ENCODE assay signal across 8 cellular contexts in genomic region chr1:19882111-19883071, GRCh38. TPM values are rescaled to one million over a fixed set of nuclear protein-coding genes. Genes with fewer than 3 reads are reported as not detected.
DNase-seq lines count a peak whose midpoint lies in the region; ATAC-seq and TF ChIP-seq lines count a peak whose summit lies in the region.

Gene OTUD3 (plus strand): TSS chr1:19882395. CDS start chr1:19882514, 119 bp downstream.

- TF ChIP-seq CTCF in GM12874 (IDR thresholded peaks at IDR 0.05; ENCODE audit: insufficient read depth, low read depth, low read length), result peak; percentile 82
- peak; percentile 94 for TF ChIP-seq CTCF in cardiac muscle cell (IDR thresholded peaks at IDR 0.05; ENCODE audit: low read depth, low read length)
- TF ChIP-seq CTCF in type B pancreatic cell (conservative IDR thresholded peaks at IDR 0.05), result peak; percentile 95

- peak within 1 kb of the TSS; percentile 85 for H4K8ac ChIP-seq in trophoblast cell (ENCODE audit: low read depth, low read length)

- H3K9me3 ChIP-seq in cardiac muscle cell (ENCODE audit: low read depth), result no peaks in the 10 kb centered on the region
- H3K9me3 ChIP-seq in trophoblast cell (ENCODE audit: insufficient read depth, low read depth, low read length), result no peaks in the 10 kb centered on the region

- peak within 1 kb of the TSS; percentile 5 for H2BK12ac ChIP-seq in trophoblast cell (ENCODE audit: low read length)

- H2BK120ac ChIP-seq in trophoblast cell (ENCODE audit: insufficient read depth, low read length, poor library complexity), result peak within 1 kb of the TSS; percentile 75

- peak within 1 kb of the TSS; percentile 72 for H3K14ac ChIP-seq in trophoblast cell (ENCODE audit: low read length)

- H2AFZ ChIP-seq in trophoblast cell (ENCODE audit: insufficient read depth, low read length, poor library complexity), result peak within 1 kb of the TSS; percentile 65

- peaks cover 5% of the 10 kb centered on the region for H3K4me1 ChIP-seq in cardiac muscle cell (ENCODE audit: low read depth)
- peaks cover 3 to 14% of the 10 kb centered on the region in 2 experiments for H3K4me1 ChIP-seq in trophoblast cell (ENCODE audit: control insufficient read depth in 1 of 2, insufficient read depth in 2 of 2, low read length in 2 of 2)

- no peaks in the 10 kb centered on the region for H3K36me3 ChIP-seq in cardiac muscle cell
- H3K36me3 ChIP-seq in trophoblast cell (ENCODE audit: control insufficient read depth in 1 of 2, insufficient read depth in 2 of 2, low read length in 2 of 2), result peaks cover 0 to 2% of the 10 kb centered on the region in 2 experiments

- H3K36me3 Mint-ChIP-seq in activated naive CD8-positive, alpha-beta T cell treated with anti-CD3 and anti-CD28 coated beads, Interleukin-2, amount 50 U/mL, for 24 hours (ENCODE audit: low read depth), result peaks cover 2% of the 10 kb centered on the region
- peaks cover 4% of the 10 kb centered on the region for H3K36me3 Mint-ChIP-seq in type B pancreatic cell

- peaks cover 7% of the 10 kb centered on the region for H3K79me1 ChIP-seq in trophoblast cell (ENCODE audit: low read length)

- H3K27me3 Mint-ChIP-seq in activated naive CD8-positive, alpha-beta T cell treated with anti-CD3 and anti-CD28 coated beads, Interleukin-2, amount 50 U/mL, for 24 hours, result peaks cover 10% of the 10 kb centered on the region
- peaks cover 4% of the 10 kb centered on the region for H3K27me3 Mint-ChIP-seq in type B pancreatic cell

- H3K9ac ChIP-seq in trophoblast cell (ENCODE audit: low read length), result peak within 1 kb of the TSS; percentile 93

- H3K4me3 ChIP-seq in cardiac muscle cell (peak within 1 kb of the TSS; percentile 60), trophoblast cell (ENCODE audit: low read depth, low read length) (peak within 1 kb of the TSS; percentile 90)

- H3K27ac ChIP-seq in cardiac muscle cell, result peak within 1 kb of the TSS; percentile 96
- peak within 1 kb of the TSS; percentile 88 for H3K27ac ChIP-seq in trophoblast cell (ENCODE audit: low read depth, low read length)

- H4K12ac ChIP-seq in trophoblast cell (ENCODE audit: low read depth, low read length), result peak within 1 kb of the TSS; percentile 68

- H3K27ac Mint-ChIP-seq in activated naive CD8-positive, alpha-beta T cell treated with anti-CD3 and anti-CD28 coated beads, Interleukin-2, amount 50 U/mL, for 24 hours, result peak within 1 kb of the TSS; percentile 61
- peak within 1 kb of the TSS; percentile 85 for H3K27ac Mint-ChIP-seq in type B pancreatic cell

- H3K18ac ChIP-seq in trophoblast cell (ENCODE audit: low read length), result peak within 1 kb of the TSS; percentile 86

- H3K4me1 Mint-ChIP-seq in activated naive CD8-positive, alpha-beta T cell treated with anti-CD3 and anti-CD28 coated beads, Interleukin-2, amount 50 U/mL, for 24 hours, result peaks cover 33% of the 10 kb centered on the region
- peaks cover 24% of the 10 kb centered on the region for H3K4me1 Mint-ChIP-seq in type B pancreatic cell (ENCODE audit: unreplicated experiment)

- no CpG with 5 or more reads among the region's 97 CpGs for WGBS in trophoblast cell (ENCODE audit: extremely low coverage, insufficient coverage, insufficient read length)

- DNase-seq in NCI-H1417 (lab: John Stamatoyannopoulos, UW) (peak; percentile 96 to 99 (median 98)), SW 1271 (lab: John Stamatoyannopoulos, UW) (peak; percentile 85 to 93), cardiac muscle cell (ENCODE audit: low read depth in 1 of 2, low spot score in 1 of 2) (peak; percentile 98 to 99), trophoblast cell (peak; percentile 96 to 100), type B pancreatic cell (ENCODE audit: extremely low spot score, unreplicated experiment) (peak; percentile 95)
- DNase-seq in activated naive CD8-positive, alpha-beta T cell treated with anti-CD3 and anti-CD28 coated beads, Interleukin-2, amount 50 U/mL, for 24 hours, result peak; percentile 94

- H3K4me3 Mint-ChIP-seq in activated naive CD8-positive, alpha-beta T cell treated with anti-CD3 and anti-CD28 coated beads, Interleukin-2, amount 50 U/mL, for 24 hours, result peak within 1 kb of the TSS; percentile 87
- peak within 1 kb of the TSS; percentile 90 for H3K4me3 Mint-ChIP-seq in type B pancreatic cell

- no peaks in the 10 kb centered on the region for H3K9me3 Mint-ChIP-seq in activated naive CD8-positive, alpha-beta T cell treated with anti-CD3 and anti-CD28 coated beads, Interleukin-2, amount 50 U/mL, for 24 hours
- peaks cover 5% of the 10 kb centered on the region for H3K9me3 Mint-ChIP-seq in type B pancreatic cell

- H2AK5ac ChIP-seq in trophoblast cell (ENCODE audit: low read length), result peak within 1 kb of the TSS; percentile 55

- H2BK5ac ChIP-seq in trophoblast cell (ENCODE audit: low read depth, low read length, poor library complexity), result peak within 1 kb of the TSS; percentile 79

- H3K4ac ChIP-seq in trophoblast cell (ENCODE audit: low read depth, low read length), result peak within 1 kb of the TSS; percentile 68

- no peaks in the 10 kb centered on the region for H3K27me3 ChIP-seq in cardiac muscle cell
- no peaks in the 10 kb centered on the region for H3K27me3 ChIP-seq in trophoblast cell (ENCODE audit: insufficient read depth, low read length)

- no peak within 1 kb of the TSS for H3K23ac ChIP-seq in trophoblast cell (ENCODE audit: low read length)

- peak; percentile 80 for ATAC-seq in HG02763 (IDR thresholded peaks at IDR 0.05; ENCODE audit: unreplicated experiment)
- ATAC-seq in activated naive CD8-positive, alpha-beta T cell treated with anti-CD3 and anti-CD28 coated beads, Interleukin-2, amount 50 U/mL, for 24 hours, result peak; percentile 97

- peak within 1 kb of the TSS; percentile 62 for H4K91ac ChIP-seq in trophoblast cell (ENCODE audit: low read depth, low read length)

- peaks cover 10% of the 10 kb centered on the region for H3K79me2 ChIP-seq in trophoblast cell (ENCODE audit: control insufficient read depth, insufficient read depth, low read length, poor library complexity)

- H3K4me2 ChIP-seq in trophoblast cell (ENCODE audit: low read length), result peak within 1 kb of the TSS; percentile 71

RNA-seq across cellular contexts. Expression of gene OTUD3, which starts in this region (rescaled TPM):
- total RNA-seq in cardiac muscle cell, result 3.5 and 5.6 TPM in 2 replicates
- 1.3 and 1.9 TPM in 2 replicates for polyA plus RNA-seq in cardiac muscle cell
- 19.6 TPM in 2 replicates for polyA plus RNA-seq in trophoblast cell (2013)
- 8.3 and 23.1 TPM in 2 replicates for total RNA-seq in type B pancreatic cell (ENCODE audit: low replicate concordance)

Comparison
In these comparisons a context has a peak if more than half of its experiments do, and no peak if none do; other contexts are left out.
1. Peak in every context shown above with its lines: DNase-seq, ATAC-seq, H3K4me3 ChIP-seq and H3K27ac ChIP-seq.